In genomic region chr18:42706618-42707017, GRCh38 we compare ENCODE assay signal across 11 cellular contexts.
A peak's percentile ranks its signal among the peaks of the same experiment; 100 is the strongest.
DNase-seq lines count a peak whose midpoint lies in the region; ATAC-seq, FAIRE-seq and TF ChIP-seq lines count a peak whose summit lies in the region.
"Had no signal": no experiment of that assay in that cellular context is flagged by ENCODE, and none has a peak within 500 bp of the region (broad histone marks: within the 10 kb centered on the region; RNA-seq: fewer than 3 reads in every experiment).

No MANE protein-coding gene starts in this region.

- CTCF ChIA-PET in activated CD4-positive, alpha-beta memory T cell treated with anti-CD3 and anti-CD28 coated beads for 36 hours (lab: Charles Lee) = no interaction called here

- TF ChIP-seq CTCF in C4-2B (conservative IDR thresholded peaks at IDR 0.05) (no peak), kidney (IDR thresholded peaks at IDR 0.05; ENCODE audit: borderline replicate concordance, extremely low read depth, insufficient read depth) (no peak)

- no peak overlapping the region for H3K4me3 Mint-ChIP-seq in activated CD4-positive, alpha-beta memory T cell treated with anti-CD3 and anti-CD28 coated beads for 36 hours

- no peak overlapping the region for H3K9ac ChIP-seq in kidney (ENCODE audit: low read length in 2 of 2)

- intact Hi-C loops in kidney (cut with DNase I) = no loop called here
- intact Hi-C loops in activated CD4-positive, alpha-beta memory T cell treated with anti-CD3 and anti-CD28 coated beads for 36 hours (cut with micrococcal nuclease) = no loop called here

- no peaks in the 10 kb centered on the region for H3K27me3 Mint-ChIP-seq in activated CD4-positive, alpha-beta memory T cell treated with anti-CD3 and anti-CD28 coated beads for 36 hours

- no peaks in the 10 kb centered on the region for H3K36me3 Mint-ChIP-seq in activated CD4-positive, alpha-beta memory T cell treated with anti-CD3 and anti-CD28 coated beads for 36 hours

- H3K27ac Mint-ChIP-seq in activated CD4-positive, alpha-beta memory T cell treated with anti-CD3 and anti-CD28 coated beads for 36 hours = no peak overlapping the region

- no peaks in the 10 kb centered on the region for H3K9me3 ChIP-seq in kidney (ENCODE audit: control insufficient read depth in 1 of 2, low read length in 2 of 2)

- DNase-seq in NCI-H1105 treated with DMSO at 0.1 percent for 48 hours (lab: John Stamatoyannopoulos, UW) = peak; percentile 87
- DNase-seq in SK-N-DZ (ENCODE audit: low spot score) = peak; percentile 98
- DNase-seq in kidney = peak; percentile 38
- DNase-seq in activated CD4-positive, alpha-beta memory T cell treated with anti-CD3 and anti-CD28 coated beads for 36 hours = no peak
- DNase-seq: activated CD4-positive, CD25-positive, alpha-beta regulatory T cell; C1 segment of cervical spinal cord; stimulated activated CD4-positive, alpha-beta T cell treated with anti-CD3 and anti-CD28 coated beads, Interleukin-4, amount 100 ng/mL, for 1 hour had no signal

- POLR2A ChIA-PET in activated CD4-positive, alpha-beta memory T cell treated with anti-CD3 and anti-CD28 coated beads for 36 hours (lab: Charles Lee) = no interaction called here

- no peaks in the 10 kb centered on the region for H3K4me1 ChIP-seq in kidney (ENCODE audit: control insufficient read depth in 1 of 2, insufficient read depth in 1 of 2, low read depth in 1 of 2, low read length in 2 of 2)

- H3K27ac ChIP-seq in C4-2B (peak overlapping the region; percentile 66), kidney (ENCODE audit: low read depth in 2 of 2, low read length in 2 of 2) (no peak overlapping the region)

- H3K4me1 Mint-ChIP-seq in activated CD4-positive, alpha-beta memory T cell treated with anti-CD3 and anti-CD28 coated beads for 36 hours (ENCODE audit: low read depth) = no peaks in the 10 kb centered on the region

- no peak for ATAC-seq in activated CD4-positive, CD25-positive, alpha-beta regulatory T cell treated with anti-CD3 and anti-CD28 coated beads, Interleukin-2, amount 50 U/mL, for 24 hours
- ATAC-seq in GM18909 (IDR thresholded peaks at IDR 0.05; ENCODE audit: poor library complexity, unreplicated experiment) (no peak), HG02678 (IDR thresholded peaks at IDR 0.05; ENCODE audit: unreplicated experiment) (no peak)

- no peak overlapping the region for H3K4me3 ChIP-seq in kidney (ENCODE audit: low read length in 2 of 2)

- H3K36me3 ChIP-seq in kidney (ENCODE audit: control insufficient read depth in 1 of 2, insufficient read depth in 2 of 2, low read length in 2 of 2) = no peaks in the 10 kb centered on the region

- no peaks in the 10 kb centered on the region for H3K9me3 Mint-ChIP-seq in activated CD4-positive, alpha-beta memory T cell treated with anti-CD3 and anti-CD28 coated beads for 36 hours

- no peak for FAIRE-seq in kidney (lab: Jason Lieb, UNC)
